ENCODE assay signal across 10 cellular contexts in genomic region chr9:114551750-114552685, GRCh38. TPM values are rescaled to one million over a fixed set of nuclear protein-coding genes. Genes with fewer than 3 reads are reported as not detected.
DNase-seq lines count a peak whose midpoint lies in the region; ATAC-seq and TF ChIP-seq lines count a peak whose summit lies in the region.
"Had no signal": no experiment of that assay in that cellular context is flagged by ENCODE, and none has a peak within 500 bp of the region (broad histone marks: within the 10 kb centered on the region; RNA-seq: fewer than 3 reads in every experiment).

No MANE protein-coding gene starts in this region.

- intact Hi-C loops in esophagus squamous epithelium (cut with DNase I): no loop called here

- ATAC-seq in HG02981 (IDR thresholded peaks at IDR 0.05; ENCODE audit: unreplicated experiment): no peak

- H3K9me3 ChIP-seq in esophagus squamous epithelium: no peaks in the 10 kb centered on the region

- 46 to 66% methylated on average over 4 to 6 of the region's 6 CpGs for WGBS in esophagus squamous epithelium, 2 donors

- no peak overlapping the region for H3K27ac ChIP-seq in esophagus squamous epithelium

- no peak for TF ChIP-seq POLR2A in esophagus squamous epithelium (IDR thresholded peaks at IDR 0.05)

- no peaks in the 10 kb centered on the region for H3K36me3 ChIP-seq in esophagus squamous epithelium

- no peak overlapping the region for H3K4me3 ChIP-seq in fibroblast of pulmonary artery (replicated peaks; ENCODE audit: low read depth, low read length)
- H3K4me3 ChIP-seq in esophagus squamous epithelium: no peak overlapping the region
- H3K4me3 ChIP-seq: skin epidermis had no signal

- peaks cover 0 to 11% (median 0%) of the 10 kb centered on the region in 3 donors for H3K4me1 ChIP-seq in esophagus squamous epithelium

- DNase-seq in ELF-1 (ENCODE audit: low read depth, low spot score) (peak; percentile 84), RKO (ENCODE audit: low spot score) (peak; percentile 99), fibroblast of pulmonary artery (ENCODE audit: low read depth) (peak; percentile 95), pulmonary artery endothelial cell (ENCODE audit: low read depth, low spot score) (peak; percentile 90), esophagus squamous epithelium (lab: John Stamatoyannopoulos, UW) (no peak), AML-193 (lab: John Stamatoyannopoulos, UW) (no peak)
- no peak for DNase-seq in activated CD8-positive, alpha-beta memory T cell treated with anti-CD3 and anti-CD28 coated beads, Interleukin-2, amount 50 U/mL, for 4 hours
- DNase-seq: activated CD8-positive, alpha-beta memory T cell treated with anti-CD3 and anti-CD28 coated beads, Interleukin-2, amount 50 U/mL, for 48 hours had no signal

- TF ChIP-seq CTCF in fibroblast of pulmonary artery (IDR thresholded peaks at IDR 0.05; ENCODE audit: low read length, missing control alignments): no peak
- TF ChIP-seq CTCF in esophagus squamous epithelium (IDR thresholded peaks at IDR 0.05): no peak

- peaks cover 0 to 19% (median 0%) of the 10 kb centered on the region in 4 donors for H3K27me3 ChIP-seq in esophagus squamous epithelium

RNA-seq across cellular contexts. Expression of gene ATP6V1G1, which starts 35.6 kb away (rescaled TPM):
- total RNA-seq in pulmonary artery endothelial cell (93.8 and 95.0 TPM in 2 replicates), esophagus squamous epithelium (100 to 1,000 TPM; 151 to 210 (median 185) TPM)

RNA-seq across cellular contexts. Expression of gene WHRN, which starts 46.7 kb away (rescaled TPM):
- total RNA-seq in pulmonary artery endothelial cell: 0.14 and 0.20 TPM in 2 replicates
- 1 to 10 TPM; 2.9 to 6.1 (median 3.4) TPM for total RNA-seq in esophagus squamous epithelium

RNA-seq across cellular contexts. Expression of gene TMEM268, which starts 59.1 kb away (rescaled TPM):
- total RNA-seq in pulmonary artery endothelial cell (3.2 and 3.3 TPM in 2 replicates), esophagus squamous epithelium (1 to 10 TPM; 3.2 to 6.5 (median 6.2) TPM)

Comparison
In these comparisons a context has a peak if more than half of its experiments do, and no peak if none do; other contexts are left out.
1. DNase-seq: peak in ELF-1 (single experiment), RKO (single experiment), fibroblast of pulmonary artery (single experiment) and pulmonary artery endothelial cell (single experiment); none in activated CD8-positive, alpha-beta memory T cell treated with anti-CD3 and anti-CD28 coated beads, Interleukin-2, amount 50 U/mL, for 4 hours (single experiment), esophagus squamous epithelium (single experiment) and AML-193 (0 of 2).